In the genomic region with DNA sequence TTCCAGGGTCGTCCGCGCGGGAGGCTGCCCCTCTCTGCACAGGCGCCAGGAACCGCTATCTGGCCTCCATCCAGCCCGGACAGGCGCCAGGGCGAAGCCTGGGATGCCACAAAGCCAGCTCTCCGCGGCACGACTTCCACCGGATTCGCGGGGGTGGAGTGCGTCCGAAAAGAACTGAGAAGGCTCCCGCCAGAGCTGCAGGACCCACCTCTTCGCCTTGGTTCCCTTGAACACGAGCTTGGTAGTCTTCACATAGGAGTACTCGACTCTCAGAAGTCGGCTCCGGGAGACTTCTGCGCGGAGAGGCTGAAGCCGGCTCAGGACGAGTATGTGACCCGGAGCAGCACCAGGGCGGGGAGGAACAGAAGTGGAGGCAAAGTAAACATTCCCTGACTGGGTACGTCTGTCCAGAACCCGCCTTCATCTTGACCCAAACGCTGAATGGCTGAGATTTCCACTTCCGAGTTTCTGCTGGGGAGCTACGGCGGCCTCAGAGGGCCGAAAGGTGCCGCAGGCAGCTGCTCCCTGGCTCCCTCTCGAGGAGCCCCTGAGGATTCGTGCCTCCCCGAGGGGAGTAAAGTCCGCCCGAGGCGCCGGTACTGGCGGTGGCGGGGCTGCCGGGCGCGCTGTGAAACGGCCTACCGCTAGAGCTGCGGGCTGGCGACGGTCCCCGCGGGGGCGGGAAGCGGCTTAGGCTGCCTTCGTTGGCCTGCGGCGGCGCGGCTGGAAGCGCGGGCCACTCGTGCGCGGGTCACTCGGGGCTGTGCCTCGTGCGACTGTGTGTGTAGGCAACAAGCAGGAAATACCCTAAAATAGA, we compare ENCODE assay signal across 8 cellular contexts.
A peak's percentile ranks its signal among the peaks of the same experiment; 100 is the strongest.
DNase-seq lines count a peak whose midpoint lies in the region; ATAC-seq and TF ChIP-seq lines count a peak whose summit lies in the region.
"Not testable (repeated sequence)": the region's sequence is repeated elsewhere in the genome, so short reads cannot be mapped to it uniquely, and the experiment has no call there.

No MANE protein-coding gene starts in this region.

- DNase-seq in AG09319 (ENCODE audit: extremely low read depth, low read depth) = peak; percentile 73
- DNase-seq in RKO (ENCODE audit: low spot score) = peak; percentile 93
- peak; percentile 93 for DNase-seq in activated effector memory CD4-positive, alpha-beta T cell treated with anti-CD3 and anti-CD28 coated beads, Interleukin-2, amount 50 U/mL, for 16 hours
- DNase-seq in esophagus squamous epithelium (lab: John Stamatoyannopoulos, UW) = not testable (repeated sequence)
- peak; percentile 91 for DNase-seq in mesenchymal stem cell
- peak; percentile 71 to 79 for DNase-seq in stimulated activated CD4-positive, alpha-beta T cell treated with anti-CD3 and anti-CD28 coated beads, Interleukin-4, amount 100 ng/mL, for 4 hours

- not testable (repeated sequence) for H2BK120ac ChIP-seq in mesenchymal stem cell (ENCODE audit: low read depth, low read length)

- peak overlapping the region; percentile 49 to 70 (median 61) for H3K4me3 ChIP-seq in esophagus squamous epithelium
- H3K4me3 ChIP-seq in mesenchymal stem cell (ENCODE audit: insufficient read depth in 1 of 2, low read depth in 1 of 2, low read length in 2 of 2) = peak overlapping the region; percentile 69 to 90

- H3K27ac ChIP-seq in esophagus squamous epithelium (peak overlapping the region; percentile 65 to 88 (median 72)), mesenchymal stem cell (ENCODE audit: low read length, poor library complexity, severe bottlenecking) (peak overlapping the region; percentile 65)

- peaks cover 0 to 18% (median 0%) of the 10 kb centered on the region in 3 donors for H3K4me1 ChIP-seq in esophagus squamous epithelium
- not testable (repeated sequence) for H3K4me1 ChIP-seq in mesenchymal stem cell (ENCODE audit: control insufficient read depth, insufficient read depth, low read depth, low read length)

- TF ChIP-seq CTCF in AG09319 (IDR thresholded peaks at IDR 0.05; ENCODE audit: low read depth, low read length) (peak; percentile 71), esophagus squamous epithelium (IDR thresholded peaks at IDR 0.05) (peak; percentile 20 to 49 (median 34))

- H3K4ac ChIP-seq in mesenchymal stem cell (ENCODE audit: low read depth in 1 of 2, low read length in 2 of 2) = peak overlapping the region in 1 of 2 experiments; percentile 28

- intact Hi-C loops in esophagus squamous epithelium (cut with DNase I) = not testable (repeated sequence)

- H2BK5ac ChIP-seq in mesenchymal stem cell (ENCODE audit: low read depth, low read length, poor library complexity, severe bottlenecking) = not testable (repeated sequence)

- H3K27me3 ChIP-seq in esophagus squamous epithelium; mesenchymal stem cell (ENCODE audit: control insufficient read depth in 1 of 2, insufficient read depth in 1 of 2, low read length in 2 of 2): not testable (repeated sequence)

- not testable (repeated sequence) for H3K9me3 ChIP-seq in esophagus squamous epithelium; mesenchymal stem cell (ENCODE audit: control insufficient read depth, low read length)

- H2AFZ ChIP-seq in mesenchymal stem cell (ENCODE audit: low read depth, low read length) = peak overlapping the region; percentile 85

- TF ChIP-seq POLR2A in esophagus squamous epithelium (IDR thresholded peaks at IDR 0.05) = not testable (repeated sequence)

- H4K91ac ChIP-seq in mesenchymal stem cell (ENCODE audit: low read length) = peak overlapping the region; percentile 90

- H3K23ac ChIP-seq in mesenchymal stem cell (ENCODE audit: low read length in 2 of 2) = not testable (repeated sequence)

- peak overlapping the region; percentile 53 for H3K4me2 ChIP-seq in mesenchymal stem cell (ENCODE audit: low read length, poor library complexity, severe bottlenecking)

- ATAC-seq in GM19023 (IDR thresholded peaks at IDR 0.05; ENCODE audit: unreplicated experiment) = peak; percentile 99
- peak; percentile 100 for ATAC-seq in HG03025 (IDR thresholded peaks at IDR 0.05; ENCODE audit: low FRiP score, unreplicated experiment)

- H4K8ac ChIP-seq in mesenchymal stem cell (ENCODE audit: low read length) = peak overlapping the region; percentile 92

- H3K79me1 ChIP-seq in mesenchymal stem cell (replicated peaks; ENCODE audit: low read length, poor library complexity, severe bottlenecking) = not testable (repeated sequence)

- 7% methylated on average over 6 of the region's 71 CpGs; no CpG with 5 or more reads in 1 of the 2 donors for WGBS in esophagus squamous epithelium, 2 donors
- 54% methylated on average over 71 of the region's 71 CpGs for WGBS in mesenchymal stem cell

- not testable (repeated sequence) for H2AK5ac ChIP-seq in mesenchymal stem cell (ENCODE audit: low read length, severe bottlenecking)

- H3K14ac ChIP-seq in mesenchymal stem cell (ENCODE audit: low read length in 2 of 2) = peak overlapping the region in 1 of 2 experiments; percentile 41

- not testable (repeated sequence) for H3K36me3 ChIP-seq in esophagus squamous epithelium; mesenchymal stem cell (ENCODE audit: control insufficient read depth in 1 of 2, insufficient read depth in 2 of 2, low read depth in 1 of 2, low read length in 2 of 2)

- H2BK15ac ChIP-seq in mesenchymal stem cell (ENCODE audit: low read depth, poor library complexity, severe bottlenecking) = peak overlapping the region; percentile 69

- peak overlapping the region; percentile 70 to 88 for H3K18ac ChIP-seq in mesenchymal stem cell (ENCODE audit: low read depth in 1 of 2, low read length in 2 of 2)

- peak overlapping the region; percentile 93 for H3K9ac ChIP-seq in mesenchymal stem cell (ENCODE audit: low read length)

- H2BK12ac ChIP-seq in mesenchymal stem cell (ENCODE audit: low read length in 2 of 2) = not testable (repeated sequence)
